ENCODE assay signal across 8 cellular contexts in genomic region chr3:149970716-149971402, GRCh38. TPM values are rescaled to one million over a fixed set of nuclear protein-coding genes. Genes with fewer than 3 reads are reported as not detected.
DNase-seq lines count a peak whose midpoint lies in the region; ATAC-seq and TF ChIP-seq lines count a peak whose summit lies in the region.

Gene PFN2, minus strand, starts transcription at chr3:149970895. Its CDS starts 39 bp downstream, at chr3:149970856.

- H3K36me3 ChIP-seq in SJSA1 (peaks cover 46% of the 10 kb centered on the region), thymus (ENCODE audit: control insufficient read depth, insufficient read depth) (no peaks in the 10 kb centered on the region)

- TF ChIP-seq CTCF in glutamatergic neuron (IDR thresholded peaks at IDR 0.05; ENCODE audit: partially characterized antibody, unreplicated experiment) (no peak), osteocyte (IDR thresholded peaks at IDR 0.05) (no peak)

- H3K27ac ChIP-seq in SJSA1 (peak within 1 kb of the TSS; percentile 98), thymus (ENCODE audit: low read depth) (peak within 1 kb of the TSS; percentile 68)

- in situ Hi-C loops in Caki2 (cut with HindIII; ENCODE audit: low pct_unique_long_range_greater_than_20kb, low sequenced_read_pairs) = no loop called here

- H3K4me3 Mint-ChIP-seq in activated naive CD8-positive, alpha-beta T cell treated with anti-CD3 and anti-CD28 coated beads, Interleukin-2, amount 10 ng/mL, durations not matched to agents 7 days and 5 days = peak within 1 kb of the TSS; percentile 81
- H3K4me3 Mint-ChIP-seq in glutamatergic neuron (ENCODE audit: unreplicated experiment) (peak within 1 kb of the TSS; percentile 98), osteocyte (ENCODE audit: unreplicated experiment) (peak within 1 kb of the TSS; percentile 94)

- no peaks in the 10 kb centered on the region for H3K9me3 Mint-ChIP-seq in activated naive CD8-positive, alpha-beta T cell treated with anti-CD3 and anti-CD28 coated beads, Interleukin-2, amount 10 ng/mL, durations not matched to agents 7 days and 5 days
- H3K9me3 Mint-ChIP-seq in glutamatergic neuron (ENCODE audit: unreplicated experiment) (peaks cover 20% of the 10 kb centered on the region), osteocyte (ENCODE audit: unreplicated experiment) (peaks cover 8% of the 10 kb centered on the region)

- no peak within 1 kb of the TSS for H3K27ac Mint-ChIP-seq in activated naive CD8-positive, alpha-beta T cell treated with anti-CD3 and anti-CD28 coated beads, Interleukin-2, amount 10 ng/mL, durations not matched to agents 7 days and 5 days
- H3K27ac Mint-ChIP-seq in glutamatergic neuron (ENCODE audit: unreplicated experiment) = peak within 1 kb of the TSS; percentile 99
- H3K27ac Mint-ChIP-seq in osteocyte (ENCODE audit: unreplicated experiment) = peak within 1 kb of the TSS; percentile 99

- DNase-seq in Caki2 (ENCODE audit: low read depth) (peak; percentile 86), HuH-7.5 (ENCODE audit: low spot score) (peak; percentile 54), SJSA1 (ENCODE audit: low read depth in 1 of 2, low spot score in 2 of 2) (peak; percentile 70 to 93), glutamatergic neuron (peak; percentile 87), osteocyte (ENCODE audit: extremely low spot score, unreplicated experiment) (peak; percentile 92)
- DNase-seq in activated naive CD8-positive, alpha-beta T cell treated with anti-CD3 and anti-CD28 coated beads, Interleukin-2, amount 10 ng/mL, durations not matched to agents 7 days and 5 days = peak; percentile 63

- H3K36me3 Mint-ChIP-seq in activated naive CD8-positive, alpha-beta T cell treated with anti-CD3 and anti-CD28 coated beads, Interleukin-2, amount 10 ng/mL, durations not matched to agents 7 days and 5 days = no peaks in the 10 kb centered on the region
- no peaks in the 10 kb centered on the region for H3K36me3 Mint-ChIP-seq in glutamatergic neuron (ENCODE audit: unreplicated experiment)
- peaks cover 22% of the 10 kb centered on the region for H3K36me3 Mint-ChIP-seq in osteocyte (ENCODE audit: unreplicated experiment)

- H3K4me3 ChIP-seq in SJSA1 (peak within 1 kb of the TSS; percentile 94), thymus (ENCODE audit: low read length) (peak within 1 kb of the TSS; percentile 78)

- ATAC-seq in GM21515 (IDR thresholded peaks at IDR 0.05; ENCODE audit: unreplicated experiment) = peak; percentile 37
- ATAC-seq in activated naive CD8-positive, alpha-beta T cell treated with anti-CD3 and anti-CD28 coated beads, Interleukin-2, amount 10 ng/mL, durations not matched to agents 7 days and 5 days (ENCODE audit: low read depth) = peak; percentile 49

- no peaks in the 10 kb centered on the region for H3K9me3 ChIP-seq in SJSA1 (replicated peaks)
- no peaks in the 10 kb centered on the region for H3K9me3 ChIP-seq in thymus (ENCODE audit: control insufficient read depth)

- POLR2A ChIA-PET in activated naive CD8-positive, alpha-beta T cell treated with anti-CD3 and anti-CD28 coated beads, Interleukin-2, amount 10 ng/mL, durations not matched to agents 7 days and 5 days (lab: Charles Lee) = interaction anchor here (1.3 kb wide), 1 partner anchor 438 kb away, joined by 3 read pairs; no protein-coding TSS in a partner anchor

- H3K27me3 ChIP-seq in SJSA1 (replicated peaks) (no peaks in the 10 kb centered on the region), thymus (ENCODE audit: control insufficient read depth, insufficient read depth) (peaks cover 21% of the 10 kb centered on the region)

- H3K4me1 Mint-ChIP-seq in activated naive CD8-positive, alpha-beta T cell treated with anti-CD3 and anti-CD28 coated beads, Interleukin-2, amount 10 ng/mL, durations not matched to agents 7 days and 5 days = peaks cover 13% of the 10 kb centered on the region
- peaks cover 16% of the 10 kb centered on the region for H3K4me1 Mint-ChIP-seq in glutamatergic neuron (ENCODE audit: low read depth, unreplicated experiment)
- H3K4me1 Mint-ChIP-seq in osteocyte (ENCODE audit: unreplicated experiment) = peaks cover 60% of the 10 kb centered on the region

- WGBS in thymus = under 1% methylated on average over 102 of the region's 102 CpGs

- H3K4me1 ChIP-seq in SJSA1 (replicated peaks) (peaks cover 24% of the 10 kb centered on the region), thymus (ENCODE audit: control insufficient read depth, insufficient read depth, low read length) (no peaks in the 10 kb centered on the region)

- H3K27me3 Mint-ChIP-seq in activated naive CD8-positive, alpha-beta T cell treated with anti-CD3 and anti-CD28 coated beads, Interleukin-2, amount 10 ng/mL, durations not matched to agents 7 days and 5 days = peaks cover 54% of the 10 kb centered on the region
- peaks cover 22% of the 10 kb centered on the region for H3K27me3 Mint-ChIP-seq in glutamatergic neuron (ENCODE audit: unreplicated experiment)
- no peaks in the 10 kb centered on the region for H3K27me3 Mint-ChIP-seq in osteocyte (ENCODE audit: unreplicated experiment)

RNA-seq across cellular contexts. Expression of gene PFN2, which starts in this region (rescaled TPM):
- 339 and 354 TPM in 2 replicates for total RNA-seq in Caki2 (2014; rRNA removed; shearing (Covaris generic); ENCODE audit: low replicate concordance)
- total RNA-seq in SJSA1 (2014; rRNA removed; shearing (Covaris generic)) = 200 and 259 TPM in 2 replicates
- total RNA-seq in activated naive CD8-positive, alpha-beta T cell treated with anti-CD3 and anti-CD28 coated beads, Interleukin-2, amount 10 ng/mL, durations not matched to agents 7 days and 5 days = 1 to 10 TPM; 4.3 to 5.4 TPM
- 364 TPM for total RNA-seq in glutamatergic neuron (ENCODE audit: unreplicated experiment)
- 429 and 447 TPM in 2 replicates for total RNA-seq in osteocyte
- 73.9 TPM for polyA plus RNA-seq in thymus

Comparison
In these comparisons a context has a peak if more than half of its experiments do, and no peak if none do; other contexts are left out.
1. Peak in every context shown above with its lines: DNase-seq, ATAC-seq, H3K4me3 ChIP-seq and H3K27ac ChIP-seq.
2. RNA of gene PFN2 (total RNA-seq): 429 to 447 TPM in osteocyte, 364 TPM in glutamatergic neuron (single experiment), 339 to 354 TPM in Caki2 and 200 to 259 TPM in SJSA1; 4.3 to 5.4 TPM in activated naive CD8-positive, alpha-beta T cell treated with anti-CD3 and anti-CD28 coated beads, Interleukin-2, amount 10 ng/mL, durations not matched to agents 7 days and 5 days; every median in the first group is over 10 times any median in the second.